8 cellular contexts compared by ENCODE assay signal in the genomic region with DNA sequence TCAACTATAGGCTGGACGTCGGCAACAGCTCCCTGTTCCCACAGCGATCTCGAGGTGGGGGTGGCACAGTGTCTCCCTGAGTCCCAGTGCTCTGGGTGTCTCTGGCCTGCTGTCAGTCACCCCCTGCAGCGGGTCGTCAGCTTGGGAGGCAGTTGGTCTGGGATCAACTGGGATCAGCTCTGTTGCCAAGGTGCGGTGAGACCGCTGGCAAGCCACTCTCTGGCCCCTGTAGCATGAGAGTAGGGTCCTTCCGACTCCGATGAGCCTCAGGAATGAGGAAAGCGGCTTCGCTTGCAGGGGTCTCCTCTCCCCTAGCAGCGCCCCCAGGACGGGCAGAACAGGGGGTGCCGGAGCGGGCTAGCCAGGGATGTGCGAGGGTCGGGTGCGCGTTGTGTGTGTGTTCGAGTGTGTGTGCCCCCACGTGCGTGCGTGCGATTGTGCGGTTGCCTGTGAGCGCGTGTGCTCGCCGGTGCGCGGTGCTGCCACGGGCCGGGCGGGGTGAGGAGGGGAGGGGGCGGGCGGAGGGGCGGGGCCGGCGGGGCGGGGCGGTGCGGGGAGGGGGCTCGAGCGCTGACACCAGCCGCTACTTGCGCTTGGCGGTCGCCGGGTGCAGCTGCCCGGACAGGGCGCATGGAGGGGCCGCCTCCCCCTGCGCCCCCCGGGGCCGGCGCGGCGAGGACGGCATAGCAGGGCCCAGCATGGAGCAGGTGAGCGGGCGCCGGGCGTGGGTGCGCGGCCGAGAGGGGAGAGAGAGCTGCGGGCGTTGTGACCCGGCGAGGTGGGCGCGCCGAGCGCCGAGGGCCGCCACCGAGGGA. TPM values are rescaled to one million over a fixed set of nuclear protein-coding genes. Genes with fewer than 3 reads are reported as not detected.
DNase-seq lines count a peak whose midpoint lies in the region; ATAC-seq and TF ChIP-seq lines count a peak whose summit lies in the region.

No MANE protein-coding gene starts in this region.

- no peak for ATAC-seq in stimulated activated memory B cell treated with anti-CD40 and anti-IgM and Interleukin-4, amounts not matched to agents 10 μg/mL and 1 μg/mL and 100 μg/mL, for 72 hours
- no peak for ATAC-seq in GM18519 (IDR thresholded peaks at IDR 0.05; ENCODE audit: low FRiP score, unreplicated experiment)
- ATAC-seq in GM21737 (IDR thresholded peaks at IDR 0.05; ENCODE audit: unreplicated experiment), result no peak

- H3K4me3 Mint-ChIP-seq in T-helper 1 cell treated with Interleukin-12 subunit alpha and Interleukin-12 subunit beta and Interleukin-4 antibody, amounts not matched to agents 30 μg/mL and 1 μg/mL, for 36 hours, result peak overlapping the region; percentile 50
- H3K4me3 Mint-ChIP-seq in glutamatergic neuron (ENCODE audit: unreplicated experiment), result peak overlapping the region; percentile 83
- peak overlapping the region; percentile 65 for H3K4me3 Mint-ChIP-seq in stimulated activated memory B cell treated with anti-CD40 and anti-IgM and Interleukin-4, amounts not matched to agents 10 μg/mL and 1 μg/mL and 100 μg/mL, for 72 hours

- peaks cover 4% of the 10 kb centered on the region for H3K4me1 Mint-ChIP-seq in T-helper 1 cell treated with Interleukin-12 subunit alpha and Interleukin-12 subunit beta and Interleukin-4 antibody, amounts not matched to agents 30 μg/mL and 1 μg/mL, for 36 hours (ENCODE audit: low read depth)
- H3K4me1 Mint-ChIP-seq in glutamatergic neuron (ENCODE audit: low read depth, unreplicated experiment), result peaks cover 11% of the 10 kb centered on the region
- peaks cover 14% of the 10 kb centered on the region for H3K4me1 Mint-ChIP-seq in stimulated activated memory B cell treated with anti-CD40 and anti-IgM and Interleukin-4, amounts not matched to agents 10 μg/mL and 1 μg/mL and 100 μg/mL, for 72 hours

- DNase-seq in T-helper 1 cell (no peak), NCI-H69 (lab: John Stamatoyannopoulos, UW) (peak; percentile 59), glutamatergic neuron (peak; percentile 61), GM19240 (ENCODE audit: insufficient read length, low spot score) (no peak)

- H3K9me3 Mint-ChIP-seq in T-helper 1 cell treated with Interleukin-12 subunit alpha and Interleukin-12 subunit beta and Interleukin-4 antibody, amounts not matched to agents 30 μg/mL and 1 μg/mL, for 36 hours, result no peaks in the 10 kb centered on the region
- H3K9me3 Mint-ChIP-seq in glutamatergic neuron (ENCODE audit: unreplicated experiment), result peaks cover 1% of the 10 kb centered on the region
- H3K9me3 Mint-ChIP-seq in stimulated activated memory B cell treated with anti-CD40 and anti-IgM and Interleukin-4, amounts not matched to agents 10 μg/mL and 1 μg/mL and 100 μg/mL, for 72 hours, result no peaks in the 10 kb centered on the region

- no peaks in the 10 kb centered on the region for H3K36me3 Mint-ChIP-seq in T-helper 1 cell treated with Interleukin-12 subunit alpha and Interleukin-12 subunit beta and Interleukin-4 antibody, amounts not matched to agents 30 μg/mL and 1 μg/mL, for 36 hours (ENCODE audit: low read depth)
- no peaks in the 10 kb centered on the region for H3K36me3 Mint-ChIP-seq in glutamatergic neuron (ENCODE audit: unreplicated experiment)
- H3K36me3 Mint-ChIP-seq in stimulated activated memory B cell treated with anti-CD40 and anti-IgM and Interleukin-4, amounts not matched to agents 10 μg/mL and 1 μg/mL and 100 μg/mL, for 72 hours, result no peaks in the 10 kb centered on the region

- no peak overlapping the region for H3K27ac Mint-ChIP-seq in T-helper 1 cell treated with Interleukin-12 subunit alpha and Interleukin-12 subunit beta and Interleukin-4 antibody, amounts not matched to agents 30 μg/mL and 1 μg/mL, for 36 hours
- no peak overlapping the region for H3K27ac Mint-ChIP-seq in glutamatergic neuron (ENCODE audit: unreplicated experiment)
- H3K27ac Mint-ChIP-seq in stimulated activated memory B cell treated with anti-CD40 and anti-IgM and Interleukin-4, amounts not matched to agents 10 μg/mL and 1 μg/mL and 100 μg/mL, for 72 hours, result no peak overlapping the region

- TF ChIP-seq CTCF in glutamatergic neuron (IDR thresholded peaks at IDR 0.05; ENCODE audit: partially characterized antibody, unreplicated experiment), result no peak

- peaks cover 61% of the 10 kb centered on the region for H3K27me3 Mint-ChIP-seq in T-helper 1 cell treated with Interleukin-12 subunit alpha and Interleukin-12 subunit beta and Interleukin-4 antibody, amounts not matched to agents 30 μg/mL and 1 μg/mL, for 36 hours (ENCODE audit: low read depth)
- H3K27me3 Mint-ChIP-seq in glutamatergic neuron (ENCODE audit: unreplicated experiment), result peaks cover 13% of the 10 kb centered on the region
- H3K27me3 Mint-ChIP-seq in stimulated activated memory B cell treated with anti-CD40 and anti-IgM and Interleukin-4, amounts not matched to agents 10 μg/mL and 1 μg/mL and 100 μg/mL, for 72 hours, result peaks cover 89% of the 10 kb centered on the region

RNA-seq across cellular contexts. Expression of a gene that starts 9.4 kb away (rescaled TPM):
- total RNA-seq in glutamatergic neuron (ENCODE audit: unreplicated experiment), result 23.6 TPM

Comparison
In these comparisons a context has a peak if more than half of its experiments do, and no peak if none do; other contexts are left out.
1. DNase-seq: peak in NCI-H69 (single experiment) and glutamatergic neuron (single experiment); none in T-helper 1 cell (0 of 5) and GM19240 (single experiment).
2. Peak in every context shown above with its lines, with median percentiles within 50 percentile points of each other: H3K4me3 Mint-ChIP-seq.